In genomic region chr19:13013649-13014048, GRCh38 we compare ENCODE assay signal across 10 cellular contexts. TPM values are rescaled to one million over a fixed set of nuclear protein-coding genes. Genes with fewer than 3 reads are reported as not detected.
DNase-seq lines count a peak whose midpoint lies in the region; ATAC-seq, FAIRE-seq and TF ChIP-seq lines count a peak whose summit lies in the region.
"Had no signal": no experiment of that assay in that cellular context is flagged by ENCODE, and none has a peak within 500 bp of the region (broad histone marks: within the 10 kb centered on the region; RNA-seq: fewer than 3 reads in every experiment).

No MANE protein-coding gene starts in this region.

- H3K27ac ChIP-seq in astrocyte (ENCODE audit: low read depth, low read length) (peak overlapping the region; percentile 91), lower lobe of right lung (peak overlapping the region; percentile 87), transverse colon (peak overlapping the region; percentile 87 to 91 (median 90))

- H3K4me1 Mint-ChIP-seq in activated naive CD4-positive, alpha-beta T cell treated with anti-CD3 and anti-CD28 coated beads for 36 hours (ENCODE audit: low read depth) = peaks cover 22% of the 10 kb centered on the region
- peaks cover 38% of the 10 kb centered on the region for H3K4me1 Mint-ChIP-seq in astrocyte (ENCODE audit: low read depth, unreplicated experiment)

- H3K4me3 ChIP-seq in astrocyte (ENCODE audit: insufficient read depth, low read depth, low read length) = peak overlapping the region; percentile 50
- H3K4me3 ChIP-seq in lower lobe of right lung = peak overlapping the region; percentile 49
- peak overlapping the region in 3 of 4 donors; percentile 9 to 44 (median 14) for H3K4me3 ChIP-seq in transverse colon
- H3K4me3 ChIP-seq: lung had no signal

- peak overlapping the region; percentile 89 for H3K4me2 ChIP-seq in astrocyte (ENCODE audit: low read length)

- peaks cover 40% of the 10 kb centered on the region for H3K27me3 Mint-ChIP-seq in activated naive CD4-positive, alpha-beta T cell treated with anti-CD3 and anti-CD28 coated beads for 36 hours (ENCODE audit: low read depth)
- peaks cover 80% of the 10 kb centered on the region for H3K27me3 Mint-ChIP-seq in astrocyte (ENCODE audit: low read depth, unreplicated experiment)

- no peak overlapping the region for H3K27ac Mint-ChIP-seq in activated naive CD4-positive, alpha-beta T cell treated with anti-CD3 and anti-CD28 coated beads for 36 hours
- H3K27ac Mint-ChIP-seq in astrocyte (ENCODE audit: unreplicated experiment) = peak overlapping the region; percentile 72

- intact Hi-C loops in activated naive CD4-positive, alpha-beta T cell treated with anti-CD3 and anti-CD28 coated beads for 36 hours (cut with micrococcal nuclease) = loop anchor here (1.0 to 5.0 kb wide), 6 partner anchors 10 to 159 kb away; partner anchors contain the start of genes CALR, IER2, NFIX and STX10
- intact Hi-C loops in lower lobe of right lung (cut with DNase I) (no loop called here), transverse colon (cut with DNase I; ENCODE audit: low total_unique reads) (loop anchor here (10.0 kb wide), 1 partner anchor 51 kb away; no protein-coding TSS in a partner anchor)

- peaks cover 77% of the 10 kb centered on the region for H3K4me1 ChIP-seq in astrocyte (ENCODE audit: insufficient read depth, low read length)
- peaks cover 97% of the 10 kb centered on the region for H3K4me1 ChIP-seq in lower lobe of right lung
- H3K4me1 ChIP-seq in transverse colon = peaks cover 36 to 91% (median 81%) of the 10 kb centered on the region in 4 donors

- H3K9me3 Mint-ChIP-seq in activated naive CD4-positive, alpha-beta T cell treated with anti-CD3 and anti-CD28 coated beads for 36 hours = no peaks in the 10 kb centered on the region
- peaks cover 10% of the 10 kb centered on the region for H3K9me3 Mint-ChIP-seq in astrocyte (ENCODE audit: unreplicated experiment)
- H3K9me3 Mint-ChIP-seq: activated naive CD4-positive, alpha-beta T cell treated with anti-CD3 and anti-CD28 coated beads, Interleukin-2, amount 50 U/mL, for 72 hours had no signal

- in situ Hi-C loops in transverse colon (cut with MboI; ENCODE audit: low pct_ligation_motif_present in 1 of 4, low pct_unique_long_range_greater_than_20kb in 1 of 4, low sequenced_read_pairs in 3 of 4) = no loop called here

- FAIRE-seq in astrocyte (lab: Jason Lieb, UNC) = no peak

- 35 to 62% methylated on average over 20 of the region's 20 CpGs for WGBS in transverse colon (ENCODE audit: low coverage in 1 of 2), 2 donors

- H3K36me3 ChIP-seq in astrocyte (ENCODE audit: insufficient read depth, low read length) (no peaks in the 10 kb centered on the region), lower lobe of right lung (no peaks in the 10 kb centered on the region), transverse colon (no peaks in the 10 kb centered on the region)

- H3K79me2 ChIP-seq in astrocyte (ENCODE audit: insufficient read depth, low read length) = peaks cover 96% of the 10 kb centered on the region

- no peak for TF ChIP-seq EP300 in transverse colon (IDR thresholded peaks at IDR 0.05; ENCODE audit: low read depth)

- CTCF ChIA-PET in activated naive CD4-positive, alpha-beta T cell treated with anti-CD3 and anti-CD28 coated beads for 36 hours (lab: Charles Lee) = interaction anchor here (0.6 to 2.6 kb wide), 15 partner anchors 8 to 1159 kb away, joined by 3 to 19 read pairs (median 4); no protein-coding TSS in a partner anchor

- H3K36me3 Mint-ChIP-seq in activated naive CD4-positive, alpha-beta T cell treated with anti-CD3 and anti-CD28 coated beads for 36 hours (ENCODE audit: low read depth) = no peaks in the 10 kb centered on the region
- no peaks in the 10 kb centered on the region for H3K36me3 Mint-ChIP-seq in astrocyte (ENCODE audit: low read depth, unreplicated experiment)
- H3K36me3 Mint-ChIP-seq: activated naive CD4-positive, alpha-beta T cell treated with anti-CD3 and anti-CD28 coated beads, Interleukin-2, amount 50 U/mL, for 72 hours had no signal

- no peak for TF ChIP-seq CTCF in astrocyte (IDR thresholded peaks at IDR 0.05; ENCODE audit: insufficient read depth, low read depth, low read length)
- no peak for TF ChIP-seq CTCF in lower lobe of right lung (IDR thresholded peaks at IDR 0.05)
- TF ChIP-seq CTCF in transverse colon (IDR thresholded peaks at IDR 0.05) = no peak

- DNase-seq in activated naive CD4-positive, alpha-beta T cell treated with anti-CD3 and anti-CD28 coated beads for 36 hours = peak; percentile 26
- no peak for DNase-seq in activated naive CD4-positive, alpha-beta T cell treated with Interleukin-2 at 50 U/mL for 16 hours
- DNase-seq in astrocyte (ENCODE audit: low read depth) (no peak), lower lobe of right lung (no peak), transverse colon (no peak), NCI-H2081 (lab: John Stamatoyannopoulos, UW) (no peak), DMS79 (lab: John Stamatoyannopoulos, UW) (no peak)

- H4K20me1 ChIP-seq in astrocyte (ENCODE audit: insufficient read depth, low read length) = peaks cover 33% of the 10 kb centered on the region

- H3K9ac ChIP-seq in astrocyte (ENCODE audit: low read length) = peak overlapping the region; percentile 87

- no peaks in the 10 kb centered on the region for H3K9me3 ChIP-seq in astrocyte (ENCODE audit: insufficient read depth, low read depth, low read length)
- no peaks in the 10 kb centered on the region for H3K9me3 ChIP-seq in lower lobe of right lung
- no peaks in the 10 kb centered on the region for H3K9me3 ChIP-seq in transverse colon

- H3K27me3 ChIP-seq in astrocyte (ENCODE audit: insufficient read depth, low read length) (no peaks in the 10 kb centered on the region), lower lobe of right lung (ENCODE audit: low read depth) (peaks cover 44% of the 10 kb centered on the region), transverse colon (peaks cover 18% of the 10 kb centered on the region)

- H3K4me3 Mint-ChIP-seq in activated naive CD4-positive, alpha-beta T cell treated with anti-CD3 and anti-CD28 coated beads for 36 hours = peak overlapping the region; percentile 73
- H3K4me3 Mint-ChIP-seq in astrocyte (ENCODE audit: unreplicated experiment) = peak overlapping the region; percentile 77

- H2AFZ ChIP-seq in astrocyte (ENCODE audit: low read depth, low read length) = peak overlapping the region; percentile 0

- no peak for TF ChIP-seq POLR2A in transverse colon (IDR thresholded peaks at IDR 0.05)

- ATAC-seq in lower lobe of right lung = no peak
- ATAC-seq in GM18873 (IDR thresholded peaks at IDR 0.05; ENCODE audit: low FRiP score, unreplicated experiment) = no peak

RNA-seq across cellular contexts. Expression of gene NFIX, which starts 18.4 kb away (rescaled TPM):
- 1 to 10 TPM; 6.2 to 6.4 TPM for total RNA-seq in activated naive CD4-positive, alpha-beta T cell treated with anti-CD3 and anti-CD28 coated beads for 36 hours
- 8.4 and 9.6 TPM in 2 replicates for total RNA-seq in astrocyte
- 146 TPM for total RNA-seq in lower lobe of right lung
- 10 to 100 TPM; 25.4 to 53.1 (median 29.3) TPM for total RNA-seq in transverse colon

RNA-seq across cellular contexts. Expression of gene DAND5, which starts 44.3 kb away (rescaled TPM):
- total RNA-seq in activated naive CD4-positive, alpha-beta T cell treated with anti-CD3 and anti-CD28 coated beads for 36 hours = not detected
- total RNA-seq in astrocyte = 0.14 TPM in 1 of 2 replicates, not detected in the other
- 0.32 TPM for total RNA-seq in lower lobe of right lung
- total RNA-seq in transverse colon = under 1 TPM in 2 of 4 donors, not detected in 2; 0.27 to 0.32 TPM

RNA-seq across cellular contexts. Expression of gene GADD45GIP1, which starts 56.6 kb away (rescaled TPM):
- 10 to 100 TPM; 27.4 to 28.6 TPM for total RNA-seq in activated naive CD4-positive, alpha-beta T cell treated with anti-CD3 and anti-CD28 coated beads for 36 hours
- total RNA-seq in astrocyte (34.0 and 35.5 TPM in 2 replicates), lower lobe of right lung (14.8 TPM), transverse colon (10 to 100 TPM; 28.6 to 55.0 (median 33.6) TPM)
